1 cellular context compared by ENCODE assay signal in the genomic region with DNA sequence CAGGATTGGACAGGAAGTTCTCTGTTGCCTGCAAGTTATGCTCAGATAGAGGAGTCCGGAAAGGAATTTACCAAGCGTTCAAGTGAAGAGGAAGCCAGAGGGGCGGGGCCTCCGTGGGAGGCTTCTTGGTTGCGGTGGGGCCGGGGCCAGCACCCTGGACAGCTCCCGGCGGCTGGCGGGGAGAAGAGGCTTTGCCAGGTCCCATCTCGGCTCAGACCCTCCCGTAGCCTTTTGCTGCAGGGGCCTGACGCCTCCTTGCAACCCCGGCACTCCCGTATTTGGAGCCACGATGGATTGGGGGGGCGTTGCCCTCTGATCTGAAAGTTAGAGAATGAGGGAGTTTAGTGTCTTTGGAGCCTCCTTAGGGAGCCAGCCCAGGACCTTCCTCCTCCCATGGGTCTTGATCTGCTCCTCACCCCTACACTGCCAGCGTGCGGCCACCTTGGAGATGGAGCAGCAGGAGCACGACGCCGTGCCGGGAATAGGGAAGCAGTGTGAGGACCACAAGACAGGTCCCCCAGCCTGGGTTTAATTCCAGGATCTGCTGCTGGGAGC.
TF ChIP-seq lines count a peak whose summit lies in the region.

No MANE protein-coding gene starts in this region.

TF ChIP-seq in HepG2, 621 proteins besides CTCF, POLR2A, EP300 and RAD21 (continued from another document and continues in another):
- TF ChIP-seq ZHX2 (IDR thresholded peaks at IDR 0.05; ENCODE audit: low read depth) (no peak), ZHX2 (CRISPR knock-in tag; IDR thresholded peaks at IDR 0.05; ENCODE audit: borderline replicate concordance) (0 out of 2 replicates have a peak, but pooled peaks have one; percentile 84), GABPA (IDR thresholded peaks at IDR 0.05; ENCODE audit: low read depth, low read length) (no peak), GABPA (CRISPR knock-in tag; IDR thresholded peaks at IDR 0.05; ENCODE audit: low read depth) (no peak), CHD4 (IDR thresholded peaks at IDR 0.05; ENCODE audit: borderline replicate concordance, low read length) (no peak), KDM4B (CRISPR knock-in tag; IDR thresholded peaks at IDR 0.05) (peak; percentile 82; the same call in 1 of the 2 replicates), TARDBP (CRISPR knock-in tag; IDR thresholded peaks at IDR 0.05) (no peak), NCOR1 (IDR thresholded peaks at IDR 0.05; ENCODE audit: borderline replicate concordance, low read length) (no peak), STAG1 (CRISPR knock-in tag; IDR thresholded peaks at IDR 0.05) (no peak), KDM5B (CRISPR knock-in tag; IDR thresholded peaks at IDR 0.05; ENCODE audit: borderline replicate concordance) (peak; percentile 74; the same call in 1 of the 2 replicates), ZNF891 (CRISPR knock-in tag; IDR thresholded peaks at IDR 0.05) (peak; percentile 82; the same call in 1 of the 2 replicates), EZH2 (conservative IDR thresholded peaks at IDR 0.05; ENCODE audit: low read depth, low read length) (no peak), PCBP1 (IDR thresholded peaks at IDR 0.05; ENCODE audit: borderline replicate concordance, low read depth, low read length) (no peak), HMG20B (CRISPR knock-in tag; conservative IDR thresholded peaks at IDR 0.05) (peak; percentile 83), ZNF616 (CRISPR knock-in tag; IDR thresholded peaks at IDR 0.05; ENCODE audit: low read depth) (no peak), ZNF776 (CRISPR knock-in tag; IDR thresholded peaks at IDR 0.05) (no peak), ZMAT3 (CRISPR knock-in tag; conservative IDR thresholded peaks at IDR 0.05) (peak; percentile 87; the same call in 1 of the 2 replicates), REPIN1 (CRISPR knock-in tag; IDR thresholded peaks at IDR 0.05; ENCODE audit: borderline replicate concordance, low read depth) (no peak), ZNF558 (CRISPR knock-in tag; IDR thresholded peaks at IDR 0.05; ENCODE audit: borderline replicate concordance) (no peak), YEATS2 (CRISPR knock-in tag; IDR thresholded peaks at IDR 0.05; ENCODE audit: borderline replicate concordance) (peak; percentile 34; the same call in 1 of the 2 replicates), MZF1 (CRISPR knock-in tag; IDR thresholded peaks at IDR 0.05; ENCODE audit: borderline replicate concordance) (no peak), TCF7L2 (IDR thresholded peaks at IDR 0.05; ENCODE audit: low read depth, low read length) (no peak), CEBPZ (IDR thresholded peaks at IDR 0.05; ENCODE audit: low read length) (no peak), ZNF12 (CRISPR knock-in tag; IDR thresholded peaks at IDR 0.05) (peak; percentile 79), CHD2 (IDR thresholded peaks at IDR 0.05; ENCODE audit: low read depth, low read length) (no peak), ZSCAN22 (CRISPR knock-in tag; IDR thresholded peaks at IDR 0.05) (no peak), ZNF773 (CRISPR knock-in tag; IDR thresholded peaks at IDR 0.05; ENCODE audit: borderline replicate concordance) (peak; percentile 93; the same call in 1 of the 2 replicates), GATAD1 (CRISPR knock-in tag; IDR thresholded peaks at IDR 0.05) (no peak), RARG (CRISPR knock-in tag; IDR thresholded peaks at IDR 0.05; ENCODE audit: low read depth) (no peak), SUZ12 (IDR thresholded peaks at IDR 0.05; ENCODE audit: low read depth, low read length) (no peak), NFIB (CRISPR knock-in tag; IDR thresholded peaks at IDR 0.05; ENCODE audit: borderline replicate concordance) (no peak), ZNF589 (CRISPR knock-in tag; conservative IDR thresholded peaks at IDR 0.05) (peak; percentile 80; the same call in 1 of the 2 replicates), ZNF33A (CRISPR knock-in tag; IDR thresholded peaks at IDR 0.05; ENCODE audit: borderline replicate concordance) (no peak), ZNF619 (CRISPR knock-in tag; IDR thresholded peaks at IDR 0.05) (no peak), TCF12 (IDR thresholded peaks at IDR 0.05) (no peak), TCF12 (CRISPR knock-in tag; IDR thresholded peaks at IDR 0.05) (no peak), TBX2 (CRISPR knock-in tag; IDR thresholded peaks at IDR 0.05; ENCODE audit: borderline replicate concordance) (peak; percentile 49), MIER3 (CRISPR knock-in tag; IDR thresholded peaks at IDR 0.05; ENCODE audit: borderline replicate concordance) (no peak; the same call in 1 of the 2 replicates), ZNF331 (CRISPR knock-in tag; IDR thresholded peaks at IDR 0.05) (peak; percentile 84), NBN (conservative IDR thresholded peaks at IDR 0.05) (no peak), ZNF546 (CRISPR knock-in tag; conservative IDR thresholded peaks at IDR 0.05) (0 out of 2 replicates have a peak, but pooled peaks have one; percentile 66), ASH2L (IDR thresholded peaks at IDR 0.05; ENCODE audit: insufficient read length, low read depth, low read length) (no peak), ZSCAN29 (CRISPR knock-in tag; conservative IDR thresholded peaks at IDR 0.05) (no peak), TOPORS (CRISPR knock-in tag; IDR thresholded peaks at IDR 0.05) (no peak), BRCA1 (CRISPR knock-in tag; IDR thresholded peaks at IDR 0.05) (peak; percentile 93), STAT5B (CRISPR knock-in tag; IDR thresholded peaks at IDR 0.05) (peak; percentile 91), SATB2 (CRISPR knock-in tag; IDR thresholded peaks at IDR 0.05) (peak; percentile 93), ZNF20 (CRISPR knock-in tag; IDR thresholded peaks at IDR 0.05) (no peak), RXRA (CRISPR knock-in tag; IDR thresholded peaks at IDR 0.05) (0 out of 2 replicates have a peak, but pooled peaks have one; percentile 24), NFIC (IDR thresholded peaks at IDR 0.05; ENCODE audit: low read length) (no peak)
- TF ChIP-seq, protein P1, sequence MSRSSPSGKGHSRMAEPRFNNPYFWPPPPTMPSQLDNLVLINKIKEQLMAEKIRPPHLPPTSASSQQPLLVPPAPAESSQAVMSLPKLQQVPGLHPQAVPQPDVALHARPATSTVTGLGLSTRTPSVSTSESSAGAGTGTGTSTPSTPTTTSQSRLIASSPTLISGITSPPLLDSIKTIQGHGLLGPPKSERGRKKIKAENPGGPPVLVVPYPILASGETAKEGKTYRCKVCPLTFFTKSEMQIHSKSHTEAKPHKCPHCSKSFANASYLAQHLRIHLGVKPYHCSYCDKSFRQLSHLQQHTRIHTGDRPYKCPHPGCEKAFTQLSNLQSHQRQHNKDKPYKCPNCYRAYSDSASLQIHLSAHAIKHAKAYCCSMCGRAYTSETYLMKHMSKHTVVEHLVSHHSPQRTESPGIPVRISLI (CRISPR knock-in tag; IDR thresholded peaks at IDR 0.05; ENCODE audit: borderline replicate concordance): no peak
- TF ChIP-seq, protein P2, sequence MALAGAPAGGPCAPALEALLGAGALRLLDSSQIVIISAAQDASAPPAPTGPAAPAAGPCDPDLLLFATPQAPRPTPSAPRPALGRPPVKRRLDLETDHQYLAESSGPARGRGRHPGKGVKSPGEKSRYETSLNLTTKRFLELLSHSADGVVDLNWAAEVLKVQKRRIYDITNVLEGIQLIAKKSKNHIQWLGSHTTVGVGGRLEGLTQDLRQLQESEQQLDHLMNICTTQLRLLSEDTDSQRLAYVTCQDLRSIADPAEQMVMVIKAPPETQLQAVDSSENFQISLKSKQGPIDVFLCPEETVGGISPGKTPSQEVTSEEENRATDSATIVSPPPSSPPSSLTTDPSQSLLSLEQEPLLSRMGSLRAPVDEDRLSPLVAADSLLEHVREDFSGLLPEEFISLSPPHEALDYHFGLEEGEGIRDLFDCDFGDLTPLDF (CRISPR knock-in tag; IDR thresholded peaks at IDR 0.05): peak; percentile 48; the same call in 1 of the 2 replicates
- TF ChIP-seq, protein P3, sequence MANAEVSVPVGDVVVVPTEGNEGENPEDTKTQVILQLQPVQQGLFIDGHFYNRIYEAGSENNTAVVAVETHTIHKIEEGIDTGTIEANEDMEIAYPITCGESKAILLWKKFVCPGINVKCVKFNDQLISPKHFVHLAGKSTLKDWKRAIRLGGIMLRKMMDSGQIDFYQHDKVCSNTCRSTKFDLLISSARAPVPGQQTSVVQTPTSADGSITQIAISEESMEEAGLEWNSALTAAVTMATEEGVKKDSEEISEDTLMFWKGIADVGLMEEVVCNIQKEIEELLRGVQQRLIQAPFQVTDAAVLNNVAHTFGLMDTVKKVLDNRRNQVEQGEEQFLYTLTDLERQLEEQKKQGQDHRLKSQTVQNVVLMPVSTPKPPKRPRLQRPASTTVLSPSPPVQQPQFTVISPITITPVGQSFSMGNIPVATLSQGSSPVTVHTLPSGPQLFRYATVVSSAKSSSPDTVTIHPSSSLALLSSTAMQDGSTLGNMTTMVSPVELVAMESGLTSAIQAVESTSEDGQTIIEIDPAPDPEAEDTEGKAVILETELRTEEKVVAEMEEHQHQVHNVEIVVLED (CRISPR knock-in tag; IDR thresholded peaks at IDR 0.05; ENCODE audit: borderline replicate concordance): no peak
- TF ChIP-seq, protein P4, sequence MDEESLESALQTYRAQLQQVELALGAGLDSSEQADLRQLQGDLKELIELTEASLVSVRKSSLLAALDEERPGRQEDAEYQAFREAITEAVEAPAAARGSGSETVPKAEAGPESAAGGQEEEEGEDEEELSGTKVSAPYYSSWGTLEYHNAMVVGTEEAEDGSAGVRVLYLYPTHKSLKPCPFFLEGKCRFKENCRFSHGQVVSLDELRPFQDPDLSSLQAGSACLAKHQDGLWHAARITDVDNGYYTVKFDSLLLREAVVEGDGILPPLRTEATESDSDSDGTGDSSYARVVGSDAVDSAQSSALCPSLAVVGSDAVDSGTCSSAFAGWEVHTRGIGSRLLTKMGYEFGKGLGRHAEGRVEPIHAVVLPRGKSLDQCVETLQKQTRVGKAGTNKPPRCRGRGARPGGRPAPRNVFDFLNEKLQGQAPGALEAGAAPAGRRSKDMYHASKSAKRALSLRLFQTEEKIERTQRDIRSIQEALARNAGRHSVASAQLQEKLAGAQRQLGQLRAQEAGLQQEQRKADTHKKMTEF (CRISPR knock-in tag; IDR thresholded peaks at IDR 0.05): peak; percentile 60; the same call in 1 of the 2 replicates
